ENCODE assay signal across 6 cellular contexts in the genomic region with DNA sequence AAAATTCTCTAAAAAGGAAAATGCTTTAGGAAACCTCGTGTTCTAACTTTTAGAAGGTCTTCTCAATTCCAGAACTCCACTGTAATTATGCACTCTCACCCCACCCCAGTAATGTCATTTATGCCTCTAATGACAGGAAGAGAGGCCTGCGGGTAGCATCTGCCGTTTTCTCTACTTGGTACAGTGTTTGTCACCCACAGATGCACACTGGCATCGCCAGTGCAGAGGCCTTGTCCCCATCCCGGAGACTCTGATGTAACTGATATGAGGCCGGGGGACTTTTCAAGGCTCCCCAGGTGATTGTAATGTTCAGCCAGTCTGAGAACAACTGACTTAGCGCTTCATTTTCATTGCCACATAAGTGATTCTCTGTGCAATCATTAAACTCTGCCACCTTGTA.
"Had no signal": no experiment of that assay in that cellular context is flagged by ENCODE, and none has a peak within 500 bp of the region (broad histone marks: within the 10 kb centered on the region; RNA-seq: fewer than 3 reads in every experiment).

No MANE protein-coding gene starts in this region.

- H3K27ac ChIP-seq: HL-60 had no signal

- H3K4me3 ChIP-seq: GM23338 had no signal

- DNase-seq: H9, HCEC 1CT, HFFc6, KBM-7 had no signal
